ENCODE assay signal across 30 cellular contexts in the genomic region with DNA sequence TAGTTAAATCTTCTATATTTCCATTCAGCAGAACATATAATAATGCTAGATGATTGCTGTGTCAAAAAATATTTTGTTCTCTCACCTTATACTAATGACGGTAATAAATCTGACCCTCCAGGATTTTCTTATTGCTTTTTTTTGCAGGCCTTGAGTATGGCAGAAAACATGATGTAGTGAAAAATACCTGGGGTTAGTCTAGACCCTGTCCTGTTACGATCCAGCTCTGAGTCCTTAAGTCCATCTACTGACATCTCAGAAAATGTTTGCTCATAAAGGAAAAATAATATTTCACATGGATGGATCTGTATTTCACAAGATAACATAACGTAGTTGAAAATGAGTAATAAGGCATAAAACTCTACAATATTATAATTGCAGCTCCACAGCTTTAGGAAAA.
"Had no signal": no experiment of that assay in that cellular context is flagged by ENCODE, and none has a peak within 500 bp of the region (broad histone marks: within the 10 kb centered on the region; RNA-seq: fewer than 3 reads in every experiment).

No MANE protein-coding gene starts in this region.

- H3K27ac ChIP-seq: KMS-11, SJCRH30, SK-N-MC had no signal

- H3K27me3 ChIP-seq: SJCRH30 had no signal

- DNase-seq: activated CD4-positive, alpha-beta T cell treated with anti-CD3 and anti-CD28 coated beads, Interleukin-2, amount 10 ng/mL, durations not matched to agents 24 days and 14 days; activated CD4-positive, alpha-beta T cell treated with anti-CD3 and anti-CD28 coated beads, Interleukin-2, amount 50 U/mL, for 4 hours; activated CD8-positive, alpha-beta T cell treated with anti-CD3 and anti-CD28 coated beads for 36 hours; activated gamma-delta T cell treated with Interleukin-2 at 50 U/mL for 16 hours; activated naive CD4-positive, alpha-beta T cell treated with anti-CD3 and anti-CD28 coated beads for 36 hours; activated T-cell treated with anti-CD3 and anti-CD28 coated beads, Interleukin-2, amount 50 U/mL, for 24 hours; anterior cingulate cortex; central memory CD4-positive, alpha-beta T cell; MM.1S; MV-4-11; NCI-H1092; NCI-H1417; NCI-H146; NCI-H187; NCI-H2029 treated with DMSO at 0.1 percent for 48 hours; NCI-H2107; NCI-H2171 treated with DMSO at 0.1 percent for 48 hours; NCI-H2227 treated with DMSO at 0.1 percent for 48 hours; NCI-H446; NCI-H524; NCI-H69; NCI-H82; SHP77; SJCRH30; T-cell; T-helper 17 cell had no signal

- H3K4me1 ChIP-seq: SJCRH30 had no signal

- H3K4me2 ChIP-seq: KMS-11 had no signal

- H3K4me3 ChIP-seq: SJCRH30, SK-N-MC had no signal

- H3K9me3 ChIP-seq: SJCRH30 had no signal

- H3K9ac ChIP-seq: KMS-11 had no signal

- FAIRE-seq: colon had no signal

- H3K36me3 ChIP-seq: SJCRH30 had no signal

- ATAC-seq: activated CD8-positive, alpha-beta T cell treated with anti-CD3 and anti-CD28 coated beads for 36 hours; activated naive CD4-positive, alpha-beta T cell treated with anti-CD3 and anti-CD28 coated beads, Interleukin-2, amount 50 U/mL, for 72 hours; T-cell; T-helper 17 cell had no signal
